1 cellular context compared by ENCODE assay signal in the genomic region with DNA sequence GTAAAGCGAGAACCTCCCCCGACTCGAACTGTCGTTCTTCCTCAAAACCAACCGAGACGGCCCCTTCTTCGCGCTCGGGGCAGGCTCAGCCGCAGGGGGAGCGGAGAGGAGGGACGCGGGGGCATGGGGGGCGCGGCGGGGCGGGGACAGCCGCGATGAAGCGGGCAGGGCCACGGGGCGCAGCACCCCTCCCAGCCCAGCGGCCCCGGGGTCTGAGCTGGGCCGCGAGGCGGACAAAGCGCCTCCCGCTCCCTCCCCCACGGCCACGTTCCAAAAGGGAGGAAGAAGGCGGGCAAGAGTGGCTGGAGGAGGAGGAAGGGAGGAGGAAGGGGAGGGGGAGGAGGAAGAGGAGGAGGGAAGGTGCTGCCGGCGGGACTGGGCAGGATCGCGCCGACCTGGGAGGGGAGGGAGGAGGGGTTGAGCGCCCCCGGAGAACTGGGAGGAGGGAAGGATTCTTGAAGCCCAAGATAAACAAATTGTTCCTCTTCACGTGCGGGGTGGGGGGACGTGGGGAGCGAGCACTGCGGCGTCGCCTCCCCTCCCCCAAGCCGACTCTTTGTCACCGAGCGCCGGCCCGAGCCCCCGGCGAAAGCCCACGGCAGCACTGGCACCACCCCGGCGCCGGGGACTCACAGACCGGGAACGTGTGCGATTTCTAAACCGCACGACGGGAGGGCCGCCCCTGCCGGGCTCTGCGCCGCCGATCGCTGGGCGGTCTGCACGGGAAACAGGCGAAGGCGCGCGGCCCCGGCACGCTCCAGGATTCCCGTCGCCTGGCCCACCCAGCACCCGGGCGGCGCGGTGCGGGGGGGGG.
TF ChIP-seq lines count a peak whose summit lies in the region.

No MANE protein-coding gene starts in this region.

TF ChIP-seq in WTC11, 78 proteins besides CTCF, POLR2A, EP300 and RAD21 (continued from another document):
- no peak for TF ChIP-seq SMAD3 (CRISPR knock-in tag; IDR thresholded peaks at IDR 0.05; ENCODE audit: borderline replicate concordance)
- TF ChIP-seq RORB (CRISPR knock-in tag; IDR thresholded peaks at IDR 0.05): no peak
- TF ChIP-seq, protein P1, sequence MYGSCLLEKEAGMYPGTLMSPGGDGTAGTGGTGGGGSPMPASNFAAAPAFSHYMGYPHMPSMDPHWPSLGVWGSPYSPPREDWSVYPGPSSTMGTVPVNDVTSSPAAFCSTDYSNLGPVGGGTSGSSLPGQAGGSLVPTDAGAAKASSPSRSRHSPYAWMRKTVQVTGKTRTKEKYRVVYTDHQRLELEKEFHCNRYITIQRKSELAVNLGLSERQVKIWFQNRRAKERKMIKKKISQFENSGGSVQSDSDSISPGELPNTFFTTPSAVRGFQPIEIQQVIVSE (CRISPR knock-in tag; IDR thresholded peaks at IDR 0.05; ENCODE audit: borderline replicate concordance): no peak
- TF ChIP-seq, protein P2, sequence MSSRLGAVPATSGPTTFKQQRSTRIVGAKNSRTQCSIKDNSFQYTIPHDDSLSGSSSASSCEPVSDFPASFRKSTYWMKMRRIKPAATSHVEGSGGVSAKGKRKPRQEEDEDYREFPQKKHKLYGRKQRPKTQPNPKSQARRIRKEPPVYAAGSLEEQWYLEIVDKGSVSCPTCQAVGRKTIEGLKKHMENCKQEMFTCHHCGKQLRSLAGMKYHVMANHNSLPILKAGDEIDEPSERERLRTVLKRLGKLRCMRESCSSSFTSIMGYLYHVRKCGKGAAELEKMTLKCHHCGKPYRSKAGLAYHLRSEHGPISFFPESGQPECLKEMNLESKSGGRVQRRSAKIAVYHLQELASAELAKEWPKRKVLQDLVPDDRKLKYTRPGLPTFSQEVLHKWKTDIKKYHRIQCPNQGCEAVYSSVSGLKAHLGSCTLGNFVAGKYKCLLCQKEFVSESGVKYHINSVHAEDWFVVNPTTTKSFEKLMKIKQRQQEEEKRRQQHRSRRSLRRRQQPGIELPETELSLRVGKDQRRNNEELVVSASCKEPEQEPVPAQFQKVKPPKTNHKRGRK (CRISPR knock-in tag; IDR thresholded peaks at IDR 0.05; ENCODE audit: borderline replicate concordance): no peak
- TF ChIP-seq, protein P3, sequence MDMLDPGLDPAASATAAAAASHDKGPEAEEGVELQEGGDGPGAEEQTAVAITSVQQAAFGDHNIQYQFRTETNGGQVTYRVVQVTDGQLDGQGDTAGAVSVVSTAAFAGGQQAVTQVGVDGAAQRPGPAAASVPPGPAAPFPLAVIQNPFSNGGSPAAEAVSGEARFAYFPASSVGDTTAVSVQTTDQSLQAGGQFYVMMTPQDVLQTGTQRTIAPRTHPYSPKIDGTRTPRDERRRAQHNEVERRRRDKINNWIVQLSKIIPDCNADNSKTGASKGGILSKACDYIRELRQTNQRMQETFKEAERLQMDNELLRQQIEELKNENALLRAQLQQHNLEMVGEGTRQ (CRISPR knock-in tag; IDR thresholded peaks at IDR 0.05): peak; percentile 47; the same call in 1 of the 2 replicates
- peak; percentile 39; the same call in 1 of the 2 replicates for TF ChIP-seq FOXK1 (CRISPR knock-in tag; IDR thresholded peaks at IDR 0.05)
- no peak for TF ChIP-seq IRF2 (CRISPR knock-in tag; IDR thresholded peaks at IDR 0.05; ENCODE audit: borderline replicate concordance, low read depth)
- TF ChIP-seq FOXP1 (CRISPR knock-in tag; IDR thresholded peaks at IDR 0.05; ENCODE audit: borderline replicate concordance): peak; percentile 59
- TF ChIP-seq RELA (CRISPR knock-in tag; IDR thresholded peaks at IDR 0.05; ENCODE audit: borderline replicate concordance): no peak
- TF ChIP-seq, protein P4, sequence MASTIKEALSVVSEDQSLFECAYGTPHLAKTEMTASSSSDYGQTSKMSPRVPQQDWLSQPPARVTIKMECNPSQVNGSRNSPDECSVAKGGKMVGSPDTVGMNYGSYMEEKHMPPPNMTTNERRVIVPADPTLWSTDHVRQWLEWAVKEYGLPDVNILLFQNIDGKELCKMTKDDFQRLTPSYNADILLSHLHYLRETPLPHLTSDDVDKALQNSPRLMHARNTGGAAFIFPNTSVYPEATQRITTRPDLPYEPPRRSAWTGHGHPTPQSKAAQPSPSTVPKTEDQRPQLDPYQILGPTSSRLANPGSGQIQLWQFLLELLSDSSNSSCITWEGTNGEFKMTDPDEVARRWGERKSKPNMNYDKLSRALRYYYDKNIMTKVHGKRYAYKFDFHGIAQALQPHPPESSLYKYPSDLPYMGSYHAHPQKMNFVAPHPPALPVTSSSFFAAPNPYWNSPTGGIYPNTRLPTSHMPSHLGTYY (CRISPR knock-in tag; IDR thresholded peaks at IDR 0.05): no peak
- no peak for TF ChIP-seq CREM (CRISPR knock-in tag; IDR thresholded peaks at IDR 0.05)
- no peak for TF ChIP-seq ZNF396 (CRISPR knock-in tag; IDR thresholded peaks at IDR 0.05; ENCODE audit: borderline replicate concordance)
- no peak for TF ChIP-seq NFYB (CRISPR knock-in tag; conservative IDR thresholded peaks at IDR 0.05; ENCODE audit: low read depth)
- TF ChIP-seq ZNF263 (CRISPR knock-in tag; IDR thresholded peaks at IDR 0.05; ENCODE audit: low read depth): peak; percentile 99
- no peak for TF ChIP-seq PRRX2 (CRISPR knock-in tag; IDR thresholded peaks at IDR 0.05)
- TF ChIP-seq NR3C1 (CRISPR knock-in tag; conservative IDR thresholded peaks at IDR 0.05; ENCODE audit: low read depth): 0 out of 2 replicates have a peak, but pooled peaks have one; percentile 17
- TF ChIP-seq, protein P5, sequence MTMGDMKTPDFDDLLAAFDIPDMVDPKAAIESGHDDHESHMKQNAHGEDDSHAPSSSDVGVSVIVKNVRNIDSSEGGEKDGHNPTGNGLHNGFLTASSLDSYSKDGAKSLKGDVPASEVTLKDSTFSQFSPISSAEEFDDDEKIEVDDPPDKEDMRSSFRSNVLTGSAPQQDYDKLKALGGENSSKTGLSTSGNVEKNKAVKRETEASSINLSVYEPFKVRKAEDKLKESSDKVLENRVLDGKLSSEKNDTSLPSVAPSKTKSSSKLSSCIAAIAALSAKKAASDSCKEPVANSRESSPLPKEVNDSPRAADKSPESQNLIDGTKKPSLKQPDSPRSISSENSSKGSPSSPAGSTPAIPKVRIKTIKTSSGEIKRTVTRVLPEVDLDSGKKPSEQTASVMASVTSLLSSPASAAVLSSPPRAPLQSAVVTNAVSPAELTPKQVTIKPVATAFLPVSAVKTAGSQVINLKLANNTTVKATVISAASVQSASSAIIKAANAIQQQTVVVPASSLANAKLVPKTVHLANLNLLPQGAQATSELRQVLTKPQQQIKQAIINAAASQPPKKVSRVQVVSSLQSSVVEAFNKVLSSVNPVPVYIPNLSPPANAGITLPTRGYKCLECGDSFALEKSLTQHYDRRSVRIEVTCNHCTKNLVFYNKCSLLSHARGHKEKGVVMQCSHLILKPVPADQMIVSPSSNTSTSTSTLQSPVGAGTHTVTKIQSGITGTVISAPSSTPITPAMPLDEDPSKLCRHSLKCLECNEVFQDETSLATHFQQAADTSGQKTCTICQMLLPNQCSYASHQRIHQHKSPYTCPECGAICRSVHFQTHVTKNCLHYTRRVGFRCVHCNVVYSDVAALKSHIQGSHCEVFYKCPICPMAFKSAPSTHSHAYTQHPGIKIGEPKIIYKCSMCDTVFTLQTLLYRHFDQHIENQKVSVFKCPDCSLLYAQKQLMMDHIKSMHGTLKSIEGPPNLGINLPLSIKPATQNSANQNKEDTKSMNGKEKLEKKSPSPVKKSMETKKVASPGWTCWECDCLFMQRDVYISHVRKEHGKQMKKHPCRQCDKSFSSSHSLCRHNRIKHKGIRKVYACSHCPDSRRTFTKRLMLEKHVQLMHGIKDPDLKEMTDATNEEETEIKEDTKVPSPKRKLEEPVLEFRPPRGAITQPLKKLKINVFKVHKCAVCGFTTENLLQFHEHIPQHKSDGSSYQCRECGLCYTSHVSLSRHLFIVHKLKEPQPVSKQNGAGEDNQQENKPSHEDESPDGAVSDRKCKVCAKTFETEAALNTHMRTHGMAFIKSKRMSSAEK (CRISPR knock-in tag; IDR thresholded peaks at IDR 0.05; ENCODE audit: borderline replicate concordance): no peak
- TF ChIP-seq, protein P6, sequence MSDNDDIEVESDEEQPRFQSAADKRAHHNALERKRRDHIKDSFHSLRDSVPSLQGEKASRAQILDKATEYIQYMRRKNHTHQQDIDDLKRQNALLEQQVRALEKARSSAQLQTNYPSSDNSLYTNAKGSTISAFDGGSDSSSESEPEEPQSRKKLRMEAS (CRISPR knock-in tag; IDR thresholded peaks at IDR 0.05): peak; percentile 7; the same call in 1 of the 2 replicates
- peak; percentile 72 for TF ChIP-seq EMX1 (CRISPR knock-in tag; IDR thresholded peaks at IDR 0.05)
- TF ChIP-seq, protein P7, sequence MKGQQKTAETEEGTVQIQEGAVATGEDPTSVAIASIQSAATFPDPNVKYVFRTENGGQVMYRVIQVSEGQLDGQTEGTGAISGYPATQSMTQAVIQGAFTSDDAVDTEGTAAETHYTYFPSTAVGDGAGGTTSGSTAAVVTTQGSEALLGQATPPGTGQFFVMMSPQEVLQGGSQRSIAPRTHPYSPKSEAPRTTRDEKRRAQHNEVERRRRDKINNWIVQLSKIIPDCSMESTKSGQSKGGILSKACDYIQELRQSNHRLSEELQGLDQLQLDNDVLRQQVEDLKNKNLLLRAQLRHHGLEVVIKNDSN (CRISPR knock-in tag; IDR thresholded peaks at IDR 0.05): no peak
- TF ChIP-seq, protein P8, sequence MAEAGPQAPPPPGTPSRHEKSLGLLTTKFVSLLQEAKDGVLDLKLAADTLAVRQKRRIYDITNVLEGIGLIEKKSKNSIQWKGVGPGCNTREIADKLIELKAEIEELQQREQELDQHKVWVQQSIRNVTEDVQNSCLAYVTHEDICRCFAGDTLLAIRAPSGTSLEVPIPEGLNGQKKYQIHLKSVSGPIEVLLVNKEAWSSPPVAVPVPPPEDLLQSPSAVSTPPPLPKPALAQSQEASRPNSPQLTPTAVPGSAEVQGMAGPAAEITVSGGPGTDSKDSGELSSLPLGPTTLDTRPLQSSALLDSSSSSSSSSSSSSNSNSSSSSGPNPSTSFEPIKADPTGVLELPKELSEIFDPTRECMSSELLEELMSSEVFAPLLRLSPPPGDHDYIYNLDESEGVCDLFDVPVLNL (CRISPR knock-in tag; IDR thresholded peaks at IDR 0.05; ENCODE audit: borderline replicate concordance, low read depth): no peak
- 0 out of 2 replicates have a peak, but pooled peaks have one; percentile 59 for TF ChIP-seq CBFB (CRISPR knock-in tag; IDR thresholded peaks at IDR 0.05; ENCODE audit: low read depth)
- TF ChIP-seq, protein P9, sequence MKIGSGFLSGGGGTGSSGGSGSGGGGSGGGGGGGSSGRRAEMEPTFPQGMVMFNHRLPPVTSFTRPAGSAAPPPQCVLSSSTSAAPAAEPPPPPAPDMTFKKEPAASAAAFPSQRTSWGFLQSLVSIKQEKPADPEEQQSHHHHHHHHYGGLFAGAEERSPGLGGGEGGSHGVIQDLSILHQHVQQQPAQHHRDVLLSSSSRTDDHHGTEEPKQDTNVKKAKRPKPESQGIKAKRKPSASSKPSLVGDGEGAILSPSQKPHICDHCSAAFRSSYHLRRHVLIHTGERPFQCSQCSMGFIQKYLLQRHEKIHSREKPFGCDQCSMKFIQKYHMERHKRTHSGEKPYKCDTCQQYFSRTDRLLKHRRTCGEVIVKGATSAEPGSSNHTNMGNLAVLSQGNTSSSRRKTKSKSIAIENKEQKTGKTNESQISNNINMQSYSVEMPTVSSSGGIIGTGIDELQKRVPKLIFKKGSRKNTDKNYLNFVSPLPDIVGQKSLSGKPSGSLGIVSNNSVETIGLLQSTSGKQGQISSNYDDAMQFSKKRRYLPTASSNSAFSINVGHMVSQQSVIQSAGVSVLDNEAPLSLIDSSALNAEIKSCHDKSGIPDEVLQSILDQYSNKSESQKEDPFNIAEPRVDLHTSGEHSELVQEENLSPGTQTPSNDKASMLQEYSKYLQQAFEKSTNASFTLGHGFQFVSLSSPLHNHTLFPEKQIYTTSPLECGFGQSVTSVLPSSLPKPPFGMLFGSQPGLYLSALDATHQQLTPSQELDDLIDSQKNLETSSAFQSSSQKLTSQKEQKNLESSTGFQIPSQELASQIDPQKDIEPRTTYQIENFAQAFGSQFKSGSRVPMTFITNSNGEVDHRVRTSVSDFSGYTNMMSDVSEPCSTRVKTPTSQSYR (CRISPR knock-in tag; IDR thresholded peaks at IDR 0.05): peak; percentile 86
- TF ChIP-seq TP53 (CRISPR knock-in tag; IDR thresholded peaks at IDR 0.05): peak; percentile 64; the same call in 1 of the 2 replicates
- 0 out of 2 replicates have a peak, but pooled peaks have one; percentile 12 for TF ChIP-seq NFE2L1 (CRISPR knock-in tag; IDR thresholded peaks at IDR 0.05)
- TF ChIP-seq CREB1 (CRISPR knock-in tag; IDR thresholded peaks at IDR 0.05): no peak; the same call in 1 of the 2 replicates
- peak; percentile 87 for TF ChIP-seq ELF4 (CRISPR knock-in tag; IDR thresholded peaks at IDR 0.05; ENCODE audit: low read depth)
- TF ChIP-seq, protein P10, sequence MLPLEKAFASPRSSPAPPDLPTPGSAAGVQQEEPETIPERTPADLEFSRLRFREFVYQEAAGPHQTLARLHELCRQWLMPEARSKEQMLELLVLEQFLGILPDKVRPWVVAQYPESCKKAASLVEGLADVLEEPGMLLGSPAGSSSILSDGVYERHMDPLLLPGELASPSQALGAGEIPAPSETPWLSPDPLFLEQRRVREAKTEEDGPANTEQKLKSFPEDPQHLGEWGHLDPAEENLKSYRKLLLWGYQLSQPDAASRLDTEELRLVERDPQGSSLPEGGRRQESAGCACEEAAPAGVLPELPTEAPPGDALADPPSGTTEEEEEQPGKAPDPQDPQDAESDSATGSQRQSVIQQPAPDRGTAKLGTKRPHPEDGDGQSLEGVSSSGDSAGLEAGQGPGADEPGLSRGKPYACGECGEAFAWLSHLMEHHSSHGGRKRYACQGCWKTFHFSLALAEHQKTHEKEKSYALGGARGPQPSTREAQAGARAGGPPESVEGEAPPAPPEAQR (CRISPR knock-in tag; IDR thresholded peaks at IDR 0.05): no peak
- peak; percentile 97 for TF ChIP-seq ETV6 (CRISPR knock-in tag; IDR thresholded peaks at IDR 0.05)
- TF ChIP-seq, protein P11, sequence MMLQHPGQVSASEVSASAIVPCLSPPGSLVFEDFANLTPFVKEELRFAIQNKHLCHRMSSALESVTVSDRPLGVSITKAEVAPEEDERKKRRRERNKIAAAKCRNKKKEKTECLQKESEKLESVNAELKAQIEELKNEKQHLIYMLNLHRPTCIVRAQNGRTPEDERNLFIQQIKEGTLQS (CRISPR knock-in tag; conservative IDR thresholded peaks at IDR 0.05): no peak
- no peak; the same call in 1 of the 2 replicates for TF ChIP-seq SP1 (CRISPR knock-in tag; conservative IDR thresholded peaks at IDR 0.05)
- TF ChIP-seq, protein P12, sequence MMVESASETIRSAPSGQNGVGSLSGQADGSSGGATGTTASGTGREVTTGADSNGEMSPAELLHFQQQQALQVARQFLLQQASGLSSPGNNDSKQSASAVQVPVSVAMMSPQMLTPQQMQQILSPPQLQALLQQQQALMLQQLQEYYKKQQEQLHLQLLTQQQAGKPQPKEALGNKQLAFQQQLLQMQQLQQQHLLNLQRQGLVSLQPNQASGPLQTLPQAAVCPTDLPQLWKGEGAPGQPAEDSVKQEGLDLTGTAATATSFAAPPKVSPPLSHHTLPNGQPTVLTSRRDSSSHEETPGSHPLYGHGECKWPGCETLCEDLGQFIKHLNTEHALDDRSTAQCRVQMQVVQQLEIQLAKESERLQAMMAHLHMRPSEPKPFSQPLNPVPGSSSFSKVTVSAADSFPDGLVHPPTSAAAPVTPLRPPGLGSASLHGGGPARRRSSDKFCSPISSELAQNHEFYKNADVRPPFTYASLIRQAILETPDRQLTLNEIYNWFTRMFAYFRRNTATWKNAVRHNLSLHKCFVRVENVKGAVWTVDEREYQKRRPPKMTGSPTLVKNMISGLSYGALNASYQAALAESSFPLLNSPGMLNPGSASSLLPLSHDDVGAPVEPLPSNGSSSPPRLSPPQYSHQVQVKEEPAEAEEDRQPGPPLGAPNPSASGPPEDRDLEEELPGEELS (CRISPR knock-in tag; IDR thresholded peaks at IDR 0.05): peak; percentile 69; the same call in 1 of the 2 replicates
